Comparison of ENCODE assay signal across 8 cellular contexts in genomic region chr5:99104538-99105132, GRCh38.
A peak's percentile ranks its signal among the peaks of the same experiment; 100 is the strongest.
DNase-seq lines count a peak whose midpoint lies in the region; ATAC-seq, FAIRE-seq and TF ChIP-seq lines count a peak whose summit lies in the region.

No MANE protein-coding gene starts in this region.

- no peaks in the 10 kb centered on the region for H3K9me3 Mint-ChIP-seq in activated CD4-positive, alpha-beta T cell treated with anti-CD3 and anti-CD28 coated beads, Interleukin-2, amount 10 ng/mL, durations not matched to agents 24 days and 14 days

- no peak overlapping the region for H3K4me3 Mint-ChIP-seq in activated CD4-positive, alpha-beta T cell treated with anti-CD3 and anti-CD28 coated beads, Interleukin-2, amount 10 ng/mL, durations not matched to agents 24 days and 14 days

- H3K27me3 Mint-ChIP-seq in activated CD4-positive, alpha-beta T cell treated with anti-CD3 and anti-CD28 coated beads, Interleukin-2, amount 10 ng/mL, durations not matched to agents 24 days and 14 days, result peaks cover 12% of the 10 kb centered on the region

- H3K27ac Mint-ChIP-seq in activated CD4-positive, alpha-beta T cell treated with anti-CD3 and anti-CD28 coated beads, Interleukin-2, amount 10 ng/mL, durations not matched to agents 24 days and 14 days, result no peak overlapping the region

- no peak overlapping the region for H3K4me3 ChIP-seq in AG04450 (ENCODE audit: low read depth, low read length)
- H3K4me3 ChIP-seq in adipocyte (ENCODE audit: low read length), result no peak overlapping the region

- POLR2A ChIA-PET in AG04450 (lab: Yijun Ruan, JAX), result no interaction called here

- no peak overlapping the region for H3K9ac ChIP-seq in adipocyte (ENCODE audit: low read length)

- H3K36me3 ChIP-seq in adipocyte (ENCODE audit: control insufficient read depth, insufficient read depth, low read length, severe bottlenecking), result no peaks in the 10 kb centered on the region

- intact Hi-C loops in activated CD4-positive, alpha-beta T cell treated with anti-CD3 and anti-CD28 coated beads, Interleukin-2, amount 10 ng/mL, durations not matched to agents 24 days and 14 days (cut with micrococcal nuclease), result no loop called here

- H3K9me3 ChIP-seq in AG04450 (ENCODE audit: control insufficient read depth, insufficient read depth, low read length), result no peaks in the 10 kb centered on the region
- no peaks in the 10 kb centered on the region for H3K9me3 ChIP-seq in adipocyte (ENCODE audit: control insufficient read depth, low read length)

- peaks cover 6% of the 10 kb centered on the region for H3K4me1 ChIP-seq in adipocyte (ENCODE audit: control insufficient read depth, insufficient read depth, low read length)

- peak; percentile 60 for TF ChIP-seq CTCF in AG04450 (IDR thresholded peaks at IDR 0.05; ENCODE audit: low read depth, low read length)

- no peak overlapping the region for H3K27ac ChIP-seq in AG04450 (ENCODE audit: low read depth, low read length)

- H3K27me3 ChIP-seq in AG04450 (ENCODE audit: control insufficient read depth, insufficient read depth, low read length) (no peaks in the 10 kb centered on the region), adipocyte (replicated peaks; ENCODE audit: control insufficient read depth, insufficient read depth, low read length) (peaks cover 2% of the 10 kb centered on the region)

- FAIRE-seq in urothelium cell line (lab: Jason Lieb, UNC), result no peak

- CTCF ChIA-PET in AG04450 (lab: Charles Lee), result interaction anchor here (0.6 to 2.1 kb wide), 21 partner anchors 9 to 1914 kb away, joined by 3 to 21 read pairs (median 5); no protein-coding TSS in a partner anchor

- ATAC-seq in GM18858 (IDR thresholded peaks at IDR 0.05; ENCODE audit: unreplicated experiment), result peak; percentile 41

- DNase-seq in AG04450 (ENCODE audit: low read depth, low spot score) (peak; percentile 2), NCI-H2081 (lab: John Stamatoyannopoulos, UW) (peak; percentile 10 to 39), adipocyte (ENCODE audit: low read depth) (peak; percentile 76), iPS-NIHi7 (ENCODE audit: extremely low spot score) (peak; percentile 31), urothelium cell line (ENCODE audit: low spot score) (peak; percentile 21), mesenteric fat pad (ENCODE audit: low spot score) (no peak)
- no peak for DNase-seq in activated CD4-positive, alpha-beta T cell treated with anti-CD3 and anti-CD28 coated beads, Interleukin-2, amount 10 ng/mL, durations not matched to agents 24 days and 14 days

- H3K36me3 Mint-ChIP-seq in activated CD4-positive, alpha-beta T cell treated with anti-CD3 and anti-CD28 coated beads, Interleukin-2, amount 10 ng/mL, durations not matched to agents 24 days and 14 days (ENCODE audit: low read depth), result no peaks in the 10 kb centered on the region

- H3K4me1 Mint-ChIP-seq in activated CD4-positive, alpha-beta T cell treated with anti-CD3 and anti-CD28 coated beads, Interleukin-2, amount 10 ng/mL, durations not matched to agents 24 days and 14 days, result no peaks in the 10 kb centered on the region

Comparison
In these comparisons a context has a peak if more than half of its experiments do, and no peak if none do; other contexts are left out.
1. DNase-seq: peak in AG04450 (single experiment), NCI-H2081 (2 of 2), adipocyte (single experiment), iPS-NIHi7 (single experiment) and urothelium cell line (single experiment); none in mesenteric fat pad (single experiment) and activated CD4-positive, alpha-beta T cell treated with anti-CD3 and anti-CD28 coated beads, Interleukin-2, amount 10 ng/mL, durations not matched to agents 24 days and 14 days (single experiment).